ENCODE assay signal across 1 cellular context in genomic region chr1:51281807-51282206, GRCh38.
A peak's percentile ranks its signal among the peaks of the same experiment; 100 is the strongest.
TF ChIP-seq lines count a peak whose summit lies in the region.

No MANE protein-coding gene starts in this region.

TF ChIP-seq in SK-N-SH treated with all-trans-retinoic acid at 6 μM for 48 hours, 23 proteins besides CTCF, POLR2A, EP300 and RAD21 (continued from another document):
- TF ChIP-seq TSHZ2 (CRISPR knock-in tag; IDR thresholded peaks at IDR 0.05) (no peak), ESRRG (CRISPR knock-in tag; IDR thresholded peaks at IDR 0.05) (no peak), TCF4 (CRISPR knock-in tag; IDR thresholded peaks at IDR 0.05; ENCODE audit: borderline replicate concordance) (peak; percentile 14; the same call in 1 of the 2 replicates), CREB5 (CRISPR knock-in tag; IDR thresholded peaks at IDR 0.05; ENCODE audit: low read depth) (no peak), ZNF565 (CRISPR knock-in tag; conservative IDR thresholded peaks at IDR 0.05; ENCODE audit: low read depth) (no peak), ZFP3 (CRISPR knock-in tag; IDR thresholded peaks at IDR 0.05) (no peak)
